Comparison of ENCODE assay signal across 10 cellular contexts in genomic region chr3:16064660-16065414, GRCh38.
DNase-seq lines count a peak whose midpoint lies in the region; ATAC-seq, FAIRE-seq and TF ChIP-seq lines count a peak whose summit lies in the region.
"Had no signal": no experiment of that assay in that cellular context is flagged by ENCODE, and none has a peak within 500 bp of the region (broad histone marks: within the 10 kb centered on the region; RNA-seq: fewer than 3 reads in every experiment).

No MANE protein-coding gene starts in this region.

- FAIRE-seq in urothelium cell line (lab: Jason Lieb, UNC): no peak

- no peak overlapping the region for H3K4me3 Mint-ChIP-seq in activated CD8-positive, alpha-beta T cell treated with anti-CD3 and anti-CD28 coated beads for 36 hours
- no peak overlapping the region for H3K4me3 Mint-ChIP-seq in activated CD8-positive, alpha-beta T cell treated with anti-CD3 and anti-CD28 coated beads, Interleukin-2, amount 10 ng/mL, durations not matched to agents 7 days and 5 days
- H3K4me3 Mint-ChIP-seq: stimulated activated effector memory CD8-positive, alpha-beta T cell treated with anti-CD3 and anti-CD28 coated beads, Interleukin-12 subunit alpha, Interleukin-12 subunit beta, amount 100 ng/mL, for 72 hours had no signal

- peak; percentile 18 for DNase-seq in activated CD8-positive, alpha-beta T cell treated with anti-CD3 and anti-CD28 coated beads for 36 hours
- no peak for DNase-seq in activated CD8-positive, alpha-beta T cell treated with anti-CD3 and anti-CD28 coated beads, Interleukin-2, amount 10 ng/mL, durations not matched to agents 7 days and 5 days
- DNase-seq in cerebellar cortex (ENCODE audit: low spot score) (peak; percentile 52), mesenchymal stem cell (peak; percentile 89), aorta (peak; percentile 88 to 91), erythroblast (lab: John Stamatoyannopoulos, UW) (no peak), urothelium cell line (ENCODE audit: low spot score) (no peak)
- DNase-seq in activated CD8-positive, alpha-beta memory T cell treated with anti-CD3 and anti-CD28 coated beads, Interleukin-2, amount 50 U/mL, for 48 hours: no peak

- H3K9me3 ChIP-seq in mesenchymal stem cell (ENCODE audit: control insufficient read depth, low read length) (no peaks in the 10 kb centered on the region), aorta (ENCODE audit: control insufficient read depth, low read length) (no peaks in the 10 kb centered on the region)

- peak overlapping the region; percentile 50 to 69 for H2BK12ac ChIP-seq in mesenchymal stem cell (ENCODE audit: low read length in 2 of 2)

- no peak for ATAC-seq in activated CD8-positive, alpha-beta T cell treated with anti-CD3 and anti-CD28 coated beads for 36 hours
- no peak for ATAC-seq in activated CD8-positive, alpha-beta T cell treated with anti-CD3 and anti-CD28 coated beads, Interleukin-2, amount 10 ng/mL, durations not matched to agents 7 days and 5 days
- peak; percentile 42 for ATAC-seq in aorta (ENCODE audit: low FRiP score)
- ATAC-seq: stimulated activated effector memory CD8-positive, alpha-beta T cell treated with anti-CD3 and anti-CD28 coated beads, Interleukin-12 subunit alpha, Interleukin-12 subunit beta, amount 100 ng/mL, for 72 hours had no signal

- peak overlapping the region; percentile 6 for H3K27ac ChIP-seq in mesenchymal stem cell (ENCODE audit: low read length, poor library complexity, severe bottlenecking)
- H3K27ac ChIP-seq in aorta (ENCODE audit: low read depth in 1 of 2, low read length in 2 of 2): peak overlapping the region in 1 of 2 donors; percentile 51
- H3K27ac ChIP-seq: VCaP had no signal

- intact Hi-C loops in activated CD8-positive, alpha-beta T cell treated with anti-CD3 and anti-CD28 coated beads for 36 hours (cut with micrococcal nuclease): no loop called here
- intact Hi-C loops in aorta (cut with DNase I): loop anchor here in 1 of 2 donors (10.0 kb wide), 1 partner anchor 70 kb away; no protein-coding TSS in a partner anchor

- POLR2A ChIA-PET in activated CD8-positive, alpha-beta T cell treated with anti-CD3 and anti-CD28 coated beads for 36 hours (lab: Charles Lee): no interaction called here
- POLR2A ChIA-PET in activated CD8-positive, alpha-beta T cell treated with anti-CD3 and anti-CD28 coated beads, Interleukin-2, amount 10 ng/mL, durations not matched to agents 7 days and 5 days (lab: Charles Lee): no interaction called here

- no peak overlapping the region for H3K14ac ChIP-seq in mesenchymal stem cell (ENCODE audit: low read length in 2 of 2)

- peak overlapping the region in 1 of 2 experiments; percentile 37 for H3K4ac ChIP-seq in mesenchymal stem cell (ENCODE audit: low read depth in 1 of 2, low read length in 2 of 2)

- H3K79me1 ChIP-seq in mesenchymal stem cell (replicated peaks; ENCODE audit: low read length, poor library complexity, severe bottlenecking): no peaks in the 10 kb centered on the region

- peak overlapping the region; percentile 43 for H4K91ac ChIP-seq in mesenchymal stem cell (ENCODE audit: low read length)

- CTCF ChIA-PET in activated CD8-positive, alpha-beta T cell treated with anti-CD3 and anti-CD28 coated beads for 36 hours (lab: Charles Lee): interaction anchor here (2.7 kb wide), 1 partner anchor 16 kb away, joined by 9 read pairs; no protein-coding TSS in a partner anchor
- CTCF ChIA-PET in activated CD8-positive, alpha-beta T cell treated with anti-CD3 and anti-CD28 coated beads, Interleukin-2, amount 10 ng/mL, durations not matched to agents 7 days and 5 days (lab: Charles Lee): no interaction called here

- H3K4me3 ChIP-seq in mesenchymal stem cell (ENCODE audit: insufficient read depth in 1 of 2, low read depth in 1 of 2, low read length in 2 of 2): no peak overlapping the region
- no peak overlapping the region for H3K4me3 ChIP-seq in aorta (ENCODE audit: low read length in 2 of 2)

- peak overlapping the region; percentile 37 for H4K8ac ChIP-seq in mesenchymal stem cell (ENCODE audit: low read length)

- peak overlapping the region in 1 of 2 experiments; percentile 90 for H3K18ac ChIP-seq in mesenchymal stem cell (ENCODE audit: low read depth in 1 of 2, low read length in 2 of 2)

- H2BK5ac ChIP-seq in mesenchymal stem cell (ENCODE audit: low read depth, low read length, poor library complexity, severe bottlenecking): no peak overlapping the region

- H3K9ac ChIP-seq in mesenchymal stem cell (ENCODE audit: low read length): peak overlapping the region; percentile 80

- no peak overlapping the region for H3K27ac Mint-ChIP-seq in activated CD8-positive, alpha-beta T cell treated with anti-CD3 and anti-CD28 coated beads for 36 hours
- H3K27ac Mint-ChIP-seq in activated CD8-positive, alpha-beta T cell treated with anti-CD3 and anti-CD28 coated beads, Interleukin-2, amount 10 ng/mL, durations not matched to agents 7 days and 5 days: no peak overlapping the region
- H3K27ac Mint-ChIP-seq: stimulated activated effector memory CD8-positive, alpha-beta T cell treated with anti-CD3 and anti-CD28 coated beads, Interleukin-12 subunit alpha, Interleukin-12 subunit beta, amount 100 ng/mL, for 72 hours had no signal

- no peaks in the 10 kb centered on the region for H3K27me3 Mint-ChIP-seq in activated CD8-positive, alpha-beta T cell treated with anti-CD3 and anti-CD28 coated beads for 36 hours
- peaks cover 9% of the 10 kb centered on the region for H3K27me3 Mint-ChIP-seq in activated CD8-positive, alpha-beta T cell treated with anti-CD3 and anti-CD28 coated beads, Interleukin-2, amount 10 ng/mL, durations not matched to agents 7 days and 5 days (ENCODE audit: low read depth)

- H3K9me3 Mint-ChIP-seq in activated CD8-positive, alpha-beta T cell treated with anti-CD3 and anti-CD28 coated beads for 36 hours: no peaks in the 10 kb centered on the region
- H3K9me3 Mint-ChIP-seq in activated CD8-positive, alpha-beta T cell treated with anti-CD3 and anti-CD28 coated beads, Interleukin-2, amount 10 ng/mL, durations not matched to agents 7 days and 5 days (ENCODE audit: insufficient read depth): no peaks in the 10 kb centered on the region
- H3K9me3 Mint-ChIP-seq: stimulated activated effector memory CD8-positive, alpha-beta T cell treated with anti-CD3 and anti-CD28 coated beads, Interleukin-12 subunit alpha, Interleukin-12 subunit beta, amount 100 ng/mL, for 72 hours had no signal

- H2AFZ ChIP-seq in mesenchymal stem cell (ENCODE audit: low read depth, low read length): no peak overlapping the region

- no peaks in the 10 kb centered on the region for H3K27me3 ChIP-seq in mesenchymal stem cell (ENCODE audit: control insufficient read depth in 1 of 2, insufficient read depth in 1 of 2, low read length in 2 of 2)
- H3K27me3 ChIP-seq in aorta (ENCODE audit: control insufficient read depth in 1 of 2, insufficient read depth in 2 of 2, low read length in 1 of 2): no peaks in the 10 kb centered on the region

- no peak overlapping the region for H3K4me2 ChIP-seq in mesenchymal stem cell (ENCODE audit: low read length, poor library complexity, severe bottlenecking)

- H3K36me3 ChIP-seq in mesenchymal stem cell (ENCODE audit: control insufficient read depth in 1 of 2, insufficient read depth in 2 of 2, low read depth in 1 of 2, low read length in 2 of 2) (no peaks in the 10 kb centered on the region), aorta (ENCODE audit: control insufficient read depth in 1 of 2, insufficient read depth in 2 of 2, low read length in 1 of 2) (no peaks in the 10 kb centered on the region)

- peak overlapping the region; percentile 79 for H2AK5ac ChIP-seq in mesenchymal stem cell (ENCODE audit: low read length, severe bottlenecking)

- peaks cover 3% of the 10 kb centered on the region for H3K4me1 Mint-ChIP-seq in activated CD8-positive, alpha-beta T cell treated with anti-CD3 and anti-CD28 coated beads for 36 hours (ENCODE audit: low read depth)
- H3K4me1 Mint-ChIP-seq in activated CD8-positive, alpha-beta T cell treated with anti-CD3 and anti-CD28 coated beads, Interleukin-2, amount 10 ng/mL, durations not matched to agents 7 days and 5 days (ENCODE audit: low read depth): no peaks in the 10 kb centered on the region
- H3K4me1 Mint-ChIP-seq: stimulated activated effector memory CD8-positive, alpha-beta T cell treated with anti-CD3 and anti-CD28 coated beads, Interleukin-12 subunit alpha, Interleukin-12 subunit beta, amount 100 ng/mL, for 72 hours had no signal

- 65% methylated on average over 3 of the region's 3 CpGs for WGBS in mesenchymal stem cell
- WGBS in aorta, 2 donors: 58 to 64% methylated on average over 3 of the region's 3 CpGs

- H3K36me3 Mint-ChIP-seq in activated CD8-positive, alpha-beta T cell treated with anti-CD3 and anti-CD28 coated beads for 36 hours (ENCODE audit: low read depth): no peaks in the 10 kb centered on the region
- H3K36me3 Mint-ChIP-seq in activated CD8-positive, alpha-beta T cell treated with anti-CD3 and anti-CD28 coated beads, Interleukin-2, amount 10 ng/mL, durations not matched to agents 7 days and 5 days (ENCODE audit: low read depth): no peaks in the 10 kb centered on the region
- H3K36me3 Mint-ChIP-seq: stimulated activated effector memory CD8-positive, alpha-beta T cell treated with anti-CD3 and anti-CD28 coated beads, Interleukin-12 subunit alpha, Interleukin-12 subunit beta, amount 100 ng/mL, for 72 hours had no signal

- peaks cover 13% of the 10 kb centered on the region for H3K4me1 ChIP-seq in mesenchymal stem cell (ENCODE audit: control insufficient read depth, insufficient read depth, low read depth, low read length)
- H3K4me1 ChIP-seq in aorta (ENCODE audit: control insufficient read depth in 1 of 2, insufficient read depth in 2 of 2, low read length in 2 of 2): peaks cover 5 to 7% of the 10 kb centered on the region in 2 donors

- peak overlapping the region; percentile 49 for H2BK120ac ChIP-seq in mesenchymal stem cell (ENCODE audit: low read depth, low read length)

- no peak for TF ChIP-seq CTCF in activated CD8-positive, alpha-beta T cell treated with anti-CD3 and anti-CD28 coated beads for 36 hours (IDR thresholded peaks at IDR 0.05)

- TF ChIP-seq POLR2A in erythroblast (IDR thresholded peaks at IDR 0.05; ENCODE audit: low read length): no peak

- H3K23ac ChIP-seq in mesenchymal stem cell (ENCODE audit: low read length in 2 of 2): no peak overlapping the region

- H2BK15ac ChIP-seq in mesenchymal stem cell (ENCODE audit: low read depth, poor library complexity, severe bottlenecking): no peak overlapping the region

Comparison
In these comparisons a context has a peak if more than half of its experiments do, and no peak if none do; other contexts are left out.
1. DNase-seq: peak in activated CD8-positive, alpha-beta T cell treated with anti-CD3 and anti-CD28 coated beads for 36 hours (single experiment), cerebellar cortex (single experiment), mesenchymal stem cell (single experiment) and aorta (2 of 2); none in activated CD8-positive, alpha-beta T cell treated with anti-CD3 and anti-CD28 coated beads, Interleukin-2, amount 10 ng/mL, durations not matched to agents 7 days and 5 days (single experiment), activated CD8-positive, alpha-beta memory T cell treated with anti-CD3 and anti-CD28 coated beads, Interleukin-2, amount 50 U/mL, for 48 hours (single experiment), erythroblast (0 of 2) and urothelium cell line (single experiment).